ENCODE assay signal across 11 cellular contexts in the genomic region with DNA sequence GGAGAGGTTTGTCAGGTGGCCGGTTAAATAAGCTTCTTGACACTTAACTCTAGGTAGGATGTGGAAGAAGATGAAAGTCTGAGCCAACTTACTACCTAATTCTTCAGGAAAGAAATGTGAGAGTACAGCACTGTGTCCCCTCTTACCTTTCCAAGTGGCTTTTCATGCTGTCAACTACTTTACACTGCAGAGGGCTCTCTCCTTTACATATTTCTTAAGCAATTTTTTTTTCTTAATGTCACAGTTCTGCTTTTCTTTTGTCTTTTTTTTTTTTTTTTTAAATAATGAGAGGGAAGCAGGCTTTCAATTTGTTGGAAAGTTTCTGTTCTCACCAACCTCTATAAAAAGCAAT.
DNase-seq lines count a peak whose midpoint lies in the region; ATAC-seq and TF ChIP-seq lines count a peak whose summit lies in the region.
"Had no signal": no experiment of that assay in that cellular context is flagged by ENCODE, and none has a peak within 500 bp of the region (broad histone marks: within the 10 kb centered on the region; RNA-seq: fewer than 3 reads in every experiment).

No MANE protein-coding gene starts in this region.

- H3K27ac Mint-ChIP-seq in progenitor cell of endocrine pancreas, result peak overlapping the region; percentile 31
- H3K27ac Mint-ChIP-seq: CD8-positive, alpha-beta T cell; memory B cell had no signal

- H3K4me3 Mint-ChIP-seq in progenitor cell of endocrine pancreas (ENCODE audit: low read depth), result no peak overlapping the region
- H3K4me3 Mint-ChIP-seq: CD8-positive, alpha-beta T cell; memory B cell had no signal

- peak; percentile 19 for ATAC-seq in GM19043 (IDR thresholded peaks at IDR 0.05; ENCODE audit: low read depth, unreplicated experiment)
- ATAC-seq in HG02759 (IDR thresholded peaks at IDR 0.05; ENCODE audit: unreplicated experiment), result peak; percentile 5
- ATAC-seq: CD8-positive, alpha-beta T cell had no signal

- TF ChIP-seq CTCF in progenitor cell of endocrine pancreas (IDR thresholded peaks at IDR 0.05; ENCODE audit: unreplicated experiment), result no peak

- peaks cover 4% of the 10 kb centered on the region for H3K9me3 Mint-ChIP-seq in progenitor cell of endocrine pancreas (ENCODE audit: low read depth)
- H3K9me3 Mint-ChIP-seq: CD8-positive, alpha-beta T cell; memory B cell had no signal

- H3K4me1 Mint-ChIP-seq in progenitor cell of endocrine pancreas (ENCODE audit: low read depth), result peaks cover 29% of the 10 kb centered on the region
- H3K4me1 Mint-ChIP-seq: memory B cell had no signal

- no peaks in the 10 kb centered on the region for H3K36me3 Mint-ChIP-seq in progenitor cell of endocrine pancreas (ENCODE audit: insufficient read depth)
- H3K36me3 Mint-ChIP-seq: CD8-positive, alpha-beta T cell; memory B cell had no signal

- DNase-seq in NCI-H146 (lab: John Stamatoyannopoulos, UW) (peak; percentile 58), progenitor cell of endocrine pancreas (ENCODE audit: low spot score, unreplicated experiment) (no peak), NCI-H1105 (lab: John Stamatoyannopoulos, UW) (no peak), NCI-H187 (lab: John Stamatoyannopoulos, UW) (no peak), nucleus accumbens (lab: John Stamatoyannopoulos, UW) (no peak)
- DNase-seq: effector CD8-positive, alpha-beta T cell; GF-D8 had no signal

- H3K27me3 Mint-ChIP-seq in progenitor cell of endocrine pancreas, result no peaks in the 10 kb centered on the region
